In the genomic region with DNA sequence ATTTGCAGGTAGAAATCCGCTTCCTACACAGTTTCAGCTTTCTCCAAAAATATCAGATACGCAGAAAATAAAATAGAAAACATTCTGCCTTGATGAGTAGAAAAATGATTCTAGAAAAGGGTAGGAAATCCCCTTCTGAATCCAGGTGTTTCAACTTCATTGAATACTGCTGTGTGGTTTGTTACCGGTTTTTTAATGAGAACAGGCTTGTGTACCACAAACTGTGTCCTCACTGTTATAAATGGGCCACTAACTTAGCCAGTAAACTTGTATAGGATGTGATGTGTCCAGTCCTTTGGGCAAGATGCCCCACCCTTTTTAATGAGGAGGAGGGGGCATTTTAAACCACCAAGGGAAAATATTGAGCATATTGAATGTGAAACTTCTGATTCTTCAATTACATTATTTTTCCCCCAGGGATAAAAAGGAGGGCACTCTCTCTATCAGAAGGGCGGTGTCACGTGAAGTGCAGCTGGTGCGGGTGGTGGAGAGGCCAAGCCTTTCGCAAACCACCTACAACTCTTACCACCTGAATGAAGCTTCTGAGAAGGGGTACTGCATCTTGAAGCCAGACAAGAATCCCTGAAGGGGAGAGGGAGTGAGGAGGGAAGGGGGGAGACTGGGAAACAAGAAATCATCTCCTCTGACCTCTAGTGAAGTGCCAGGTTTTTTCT, we compare ENCODE assay signal across 8 cellular contexts. TPM values are rescaled to one million over a fixed set of nuclear protein-coding genes. Genes with fewer than 3 reads are reported as not detected.
A peak's percentile ranks its signal among the peaks of the same experiment; 100 is the strongest.
DNase-seq lines count a peak whose midpoint lies in the region; ATAC-seq and TF ChIP-seq lines count a peak whose summit lies in the region.

No MANE protein-coding gene starts in this region.

- TF ChIP-seq CTCF in GM10248 (IDR thresholded peaks at IDR 0.05; ENCODE audit: control extremely low read depth, extremely low read depth, low read depth, missing control alignments) = no peak

- intact Hi-C loops in activated T-helper 1 cell treated with anti-CD3 and anti-CD28 coated beads, Interleukin-12 subunit alpha, Interleukin-12 subunit beta, Interleukin-2, Interleukin-4 antibody, amounts not matched to agents 30 ng/mL and 10 ng/mL and 1 ng/mL, durations not matched to agents 14 hours and 24 hours and 36 hours (cut with micrococcal nuclease) = no loop called here

- H3K27ac Mint-ChIP-seq in activated T-helper 1 cell treated with anti-CD3 and anti-CD28 coated beads, Interleukin-12 subunit alpha, Interleukin-12 subunit beta, Interleukin-2, Interleukin-4 antibody, amounts not matched to agents 30 ng/mL and 10 ng/mL and 1 ng/mL, durations not matched to agents 14 hours and 24 hours and 36 hours = no peak overlapping the region
- peak overlapping the region; percentile 38 for H3K27ac Mint-ChIP-seq in stimulated activated memory B cell treated with anti-CD40 and anti-IgM and Interleukin-4, amounts not matched to agents 10 μg/mL and 1 μg/mL and 100 μg/mL, for 72 hours

- no peaks in the 10 kb centered on the region for H3K9me3 ChIP-seq in iPS-18c (ENCODE audit: control insufficient read depth, insufficient read depth, low read length)

- H3K4me1 Mint-ChIP-seq in activated T-helper 1 cell treated with anti-CD3 and anti-CD28 coated beads, Interleukin-12 subunit alpha, Interleukin-12 subunit beta, Interleukin-2, Interleukin-4 antibody, amounts not matched to agents 30 ng/mL and 10 ng/mL and 1 ng/mL, durations not matched to agents 14 hours and 24 hours and 36 hours (ENCODE audit: low read depth) = peaks cover 17% of the 10 kb centered on the region
- H3K4me1 Mint-ChIP-seq in stimulated activated memory B cell treated with anti-CD40 and anti-IgM and Interleukin-4, amounts not matched to agents 10 μg/mL and 1 μg/mL and 100 μg/mL, for 72 hours = peaks cover 45% of the 10 kb centered on the region

- H3K4me3 Mint-ChIP-seq in activated T-helper 1 cell treated with anti-CD3 and anti-CD28 coated beads, Interleukin-12 subunit alpha, Interleukin-12 subunit beta, Interleukin-2, Interleukin-4 antibody, amounts not matched to agents 30 ng/mL and 10 ng/mL and 1 ng/mL, durations not matched to agents 14 hours and 24 hours and 36 hours = peak overlapping the region; percentile 73
- peak overlapping the region; percentile 73 for H3K4me3 Mint-ChIP-seq in stimulated activated memory B cell treated with anti-CD40 and anti-IgM and Interleukin-4, amounts not matched to agents 10 μg/mL and 1 μg/mL and 100 μg/mL, for 72 hours

- CTCF ChIA-PET in GM10248 (lab: Yijun Ruan, JAX) = interaction anchor here (1.3 kb wide), 1 partner anchor 10 kb away, joined by 4 read pairs; no protein-coding TSS in a partner anchor

- ATAC-seq in GM19452 (IDR thresholded peaks at IDR 0.05; ENCODE audit: unreplicated experiment) (peak; percentile 44), HG03432 (IDR thresholded peaks at IDR 0.05; ENCODE audit: unreplicated experiment) (peak; percentile 40)
- peak; percentile 69 for ATAC-seq in stimulated activated memory B cell treated with anti-CD40 and anti-IgM and Interleukin-4, amounts not matched to agents 10 μg/mL and 1 μg/mL and 100 μg/mL, for 72 hours

- POLR2A ChIA-PET in GM10248 (lab: Yijun Ruan, JAX) = no interaction called here

- H3K4me3 ChIP-seq in iPS-18c (ENCODE audit: insufficient read depth, low read depth, low read length) = peak overlapping the region; percentile 79

- peaks cover 59% of the 10 kb centered on the region for H3K27me3 Mint-ChIP-seq in activated T-helper 1 cell treated with anti-CD3 and anti-CD28 coated beads, Interleukin-12 subunit alpha, Interleukin-12 subunit beta, Interleukin-2, Interleukin-4 antibody, amounts not matched to agents 30 ng/mL and 10 ng/mL and 1 ng/mL, durations not matched to agents 14 hours and 24 hours and 36 hours (ENCODE audit: insufficient read depth)
- peaks cover 42% of the 10 kb centered on the region for H3K27me3 Mint-ChIP-seq in stimulated activated memory B cell treated with anti-CD40 and anti-IgM and Interleukin-4, amounts not matched to agents 10 μg/mL and 1 μg/mL and 100 μg/mL, for 72 hours

- H3K36me3 Mint-ChIP-seq in activated T-helper 1 cell treated with anti-CD3 and anti-CD28 coated beads, Interleukin-12 subunit alpha, Interleukin-12 subunit beta, Interleukin-2, Interleukin-4 antibody, amounts not matched to agents 30 ng/mL and 10 ng/mL and 1 ng/mL, durations not matched to agents 14 hours and 24 hours and 36 hours (ENCODE audit: low read depth) = peaks cover 4% of the 10 kb centered on the region
- no peaks in the 10 kb centered on the region for H3K36me3 Mint-ChIP-seq in stimulated activated memory B cell treated with anti-CD40 and anti-IgM and Interleukin-4, amounts not matched to agents 10 μg/mL and 1 μg/mL and 100 μg/mL, for 72 hours

- no peaks in the 10 kb centered on the region for H3K9me3 Mint-ChIP-seq in activated T-helper 1 cell treated with anti-CD3 and anti-CD28 coated beads, Interleukin-12 subunit alpha, Interleukin-12 subunit beta, Interleukin-2, Interleukin-4 antibody, amounts not matched to agents 30 ng/mL and 10 ng/mL and 1 ng/mL, durations not matched to agents 14 hours and 24 hours and 36 hours
- no peaks in the 10 kb centered on the region for H3K9me3 Mint-ChIP-seq in stimulated activated memory B cell treated with anti-CD40 and anti-IgM and Interleukin-4, amounts not matched to agents 10 μg/mL and 1 μg/mL and 100 μg/mL, for 72 hours

- DNase-seq in GM10248 (ENCODE audit: extremely low spot score) (peak; percentile 24), NCI-H510A (lab: John Stamatoyannopoulos, UW) (no peak), ecto neural progenitor cell (ENCODE audit: low spot score) (no peak)
- no peak for DNase-seq in activated T-helper 1 cell treated with anti-CD3 and anti-CD28 coated beads, Interleukin-12 subunit alpha, Interleukin-12 subunit beta, Interleukin-2, Interleukin-4 antibody, amounts not matched to agents 30 ng/mL and 10 ng/mL and 1 ng/mL, durations not matched to agents 14 hours and 24 hours and 36 hours (ENCODE audit: low spot score)

RNA-seq across cellular contexts. Expression of gene CXXC4, which starts 4.5 kb away (rescaled TPM):
- not detected in 2 replicates for total RNA-seq in activated T-helper 1 cell treated with anti-CD3 and anti-CD28 coated beads, Interleukin-12 subunit alpha, Interleukin-12 subunit beta, Interleukin-2, Interleukin-4 antibody, amounts not matched to agents 30 ng/mL and 10 ng/mL and 1 ng/mL, durations not matched to agents 14 hours and 24 hours and 36 hours
